ENCODE assay signal across 28 cellular contexts in the genomic region with DNA sequence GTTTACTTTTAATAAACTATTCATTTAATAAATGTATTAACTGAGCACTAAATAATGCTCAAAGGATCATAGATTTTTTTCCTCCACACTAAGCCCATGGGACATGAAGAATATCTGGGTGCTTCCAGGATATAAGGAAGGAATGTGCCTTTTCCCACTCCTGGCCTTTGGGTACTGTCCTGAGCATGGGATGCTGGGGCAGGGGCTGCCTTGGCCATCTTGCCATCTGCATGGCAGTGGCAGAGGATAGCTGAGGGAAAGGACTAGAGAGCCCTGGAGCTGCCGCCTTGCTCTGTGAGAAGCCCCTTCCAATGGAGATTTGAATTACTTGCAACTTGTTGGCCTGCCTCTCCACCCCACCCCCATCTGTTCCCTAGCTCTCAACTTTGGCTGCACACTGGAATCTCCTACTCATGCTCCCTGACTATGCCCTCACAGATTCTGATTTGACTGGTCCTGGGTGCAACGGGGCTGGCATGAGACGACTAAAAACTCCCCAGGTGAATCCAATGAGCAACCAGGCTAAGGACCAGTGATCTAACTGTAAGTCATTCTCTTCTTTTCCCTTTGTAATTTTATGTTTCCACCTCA. TPM values are rescaled to one million over a fixed set of nuclear protein-coding genes. Genes with fewer than 3 reads are reported as not detected.
DNase-seq lines count a peak whose midpoint lies in the region; ATAC-seq, FAIRE-seq and TF ChIP-seq lines count a peak whose summit lies in the region.
"Had no signal": no experiment of that assay in that cellular context is flagged by ENCODE, and none has a peak within 500 bp of the region (broad histone marks: within the 10 kb centered on the region; RNA-seq: fewer than 3 reads in every experiment).

No MANE protein-coding gene starts in this region.

- H3K36me3 Mint-ChIP-seq in WTC11: peaks cover 31% of the 10 kb centered on the region

- H3K4me1 ChIP-seq in HepG2 (ENCODE audit: insufficient read depth, low read length): no peaks in the 10 kb centered on the region
- H3K4me1 ChIP-seq: ascending aorta, SJSA1, thyroid gland had no signal

- no peak overlapping the region for H3K9ac ChIP-seq in HepG2 (ENCODE audit: insufficient read depth, low read depth, low read length)

- H3K4me3 ChIP-seq in HepG2 (replicated peaks in 1 of 3; ENCODE audit: insufficient read depth in 1 of 3, low read depth in 2 of 3, low read length in 3 of 3): no peak overlapping the region
- H3K4me3 ChIP-seq: ascending aorta, lung, PC-9, SJSA1, thyroid gland had no signal

- H3K79me2 ChIP-seq in HepG2 (ENCODE audit: insufficient read depth, low read length): no peaks in the 10 kb centered on the region

- no peak for TF ChIP-seq CTCF in WTC11 (IDR thresholded peaks at IDR 0.05)
- TF ChIP-seq CTCF in HepG2 (CRISPR knock-in tag; IDR thresholded peaks at IDR 0.05): no peak

- intact Hi-C loops in HepG2 (cut with micrococcal nuclease; ENCODE audit: unreplicated experiment): no loop called here

- peak overlapping the region; percentile 64; the same call in 1 of the 2 replicates for H3K27ac Mint-ChIP-seq in WTC11
- H3K27ac Mint-ChIP-seq: HFFc6, T-helper 17 cell had no signal

- no peak; the same call in 1 of the 2 replicates for ATAC-seq in WTC11
- ATAC-seq in HepG2: no peak
- ATAC-seq in HG02938 (IDR thresholded peaks at IDR 0.05; ENCODE audit: unreplicated experiment): no peak
- ATAC-seq: stimulated activated naive CD8-positive, alpha-beta T cell treated with anti-CD3 and anti-CD28 coated beads, Interleukin-15, Interleukin-2, amounts not matched to agents 100 U/mL and 50 U/mL, for 24 hours; T-helper 17 cell had no signal

- WGBS in HepG2 (ENCODE audit: low lambda C conversion rate): 94% methylated on average over 3 of the region's 3 CpGs

- H3K36me3 ChIP-seq in HepG2 (replicated peaks in 1 of 2; ENCODE audit: control insufficient read depth in 1 of 2, insufficient read depth in 2 of 2, low read length in 2 of 2): peaks cover 32 to 49% of the 10 kb centered on the region in 2 experiments

- H3K4me3 Mint-ChIP-seq in WTC11: no peak overlapping the region
- H3K4me3 Mint-ChIP-seq: HFFc6, immature natural killer cell, T-helper 17 cell had no signal

- H2AFZ ChIP-seq in HepG2 (ENCODE audit: low read length): no peak overlapping the region
- H2AFZ ChIP-seq: PC-9 had no signal

- BruUV-seq in HepG2 (replicated peaks; lab: Mats Ljungman, UMichigan): TSS peak; percentile 32

- CTCF ChIA-PET in WTC11 (lab: Charles Lee) (no interaction called here), HepG2 (lab: Yijun Ruan, JAX; ENCODE audit: low intra/inter-chr PET ratio, low total read pairs) (no interaction called here)

- peaks cover 9% of the 10 kb centered on the region for H3K4me1 Mint-ChIP-seq in WTC11
- H3K4me1 Mint-ChIP-seq: immature natural killer cell had no signal

- in situ Hi-C loops in HepG2 (cut with HindIII; ENCODE audit: extremely low pct_ligation_motif_present, low pct_unique_long_range_greater_than_20kb): no loop called here
- in situ Hi-C loops in ACHN (cut with HindIII; ENCODE audit: low pct_ligation_motif_present, low pct_unique_long_range_greater_than_20kb, low sequenced_read_pairs): no loop called here

- H3K27me3 ChIP-seq in HepG2 (ENCODE audit: control insufficient read depth in 1 of 2, insufficient read depth in 2 of 2, low read length in 2 of 2): no peaks in the 10 kb centered on the region
- H3K27me3 ChIP-seq: ascending aorta, SJSA1, thyroid gland had no signal

- H3K27ac ChIP-seq in HepG2 (ENCODE audit: extremely low read length, insufficient read depth, low read length): no peak overlapping the region
- H3K27ac ChIP-seq: 22Rv1, ascending aorta, PC-9, SJSA1, thyroid gland, WERI-Rb-1 had no signal

- H4K20me1 ChIP-seq in HepG2 (ENCODE audit: insufficient read depth, low read length): no peaks in the 10 kb centered on the region

- no peak for TF ChIP-seq RAD21 in HepG2 (CRISPR knock-in tag; IDR thresholded peaks at IDR 0.05)

- H3K9me3 Mint-ChIP-seq in WTC11: no peaks in the 10 kb centered on the region
- H3K9me3 Mint-ChIP-seq: HFFc6, immature natural killer cell had no signal

- peak; percentile 49 for DNase-seq in DMS 273 (lab: John Stamatoyannopoulos, UW; ENCODE audit: unreplicated experiment)
- no peak for DNase-seq in DMS 273 treated with DMSO at 0.1 percent for 48 hours (lab: John Stamatoyannopoulos, UW)
- peak; percentile 15 for DNase-seq in D341Med (ENCODE audit: low spot score)
- DNase-seq in WTC11 (ENCODE audit: low spot score): no peak
- DNase-seq in HepG2 (ENCODE audit: low spot score): no peak
- no peak for DNase-seq in occipital lobe (lab: John Stamatoyannopoulos, UW)
- no peak for DNase-seq in ACHN
- DNase-seq: activated naive CD4-positive, alpha-beta T cell; AML-193; DND-41; foreskin fibroblast; HFFc6; immature natural killer cell; Kasumi-1; NCI-H1048; PC-9; retina; stimulated activated CD4-positive, alpha-beta T cell treated with anti-CD3 and anti-CD28 coated beads, Interleukin-4, amount 100 ng/mL, for 24 hours; stimulated activated naive CD8-positive, alpha-beta T cell treated with anti-CD3 and anti-CD28 coated beads, Interleukin-15, Interleukin-2, amounts not matched to agents 100 U/mL and 50 U/mL, for 24 hours; T-helper 17 cell; WERI-Rb-1 had no signal

- no peak overlapping the region for H3K4me2 ChIP-seq in HepG2 (ENCODE audit: low read depth, low read length)
- H3K4me2 ChIP-seq: PC-9 had no signal

- H3K9me3 ChIP-seq in HepG2 (ENCODE audit: low read length): no peaks in the 10 kb centered on the region
- H3K9me3 ChIP-seq: ascending aorta, SJSA1, thyroid gland had no signal

- no peak for FAIRE-seq in HepG2 (lab: Jason Lieb, UNC)
- FAIRE-seq: GM12891 had no signal

- TF ChIP-seq POLR2A in HepG2 (IDR thresholded peaks at IDR 0.05; ENCODE audit: insufficient read depth in 1 of 2, low read depth in 2 of 2, low read length in 2 of 2): peak; percentile 24 to 36; a peak in 2 of 4 replicates

- no peaks in the 10 kb centered on the region for H3K27me3 Mint-ChIP-seq in WTC11 (ENCODE audit: low read depth)
- H3K27me3 Mint-ChIP-seq: T-helper 17 cell had no signal

- POLR2A ChIA-PET in WTC11 (lab: Charles Lee): interaction anchor here (1.1 kb wide), 1 partner anchor 80 kb away, joined by 4 read pairs; no protein-coding TSS in a partner anchor
- POLR2A ChIA-PET in HepG2 (lab: Yijun Ruan, JAX): interaction anchor here (0.6 to 2.3 kb wide), 2 partner anchors 14 to 128 kb away, joined by 3 to 7 read pairs; no protein-coding TSS in a partner anchor

- TF ChIP-seq EP300 in HepG2 (IDR thresholded peaks at IDR 0.05; ENCODE audit: low read depth in 2 of 2, low read length in 2 of 2): no peak
- no peak for TF ChIP-seq EP300 in HepG2 (CRISPR knock-in tag; IDR thresholded peaks at IDR 0.05; ENCODE audit: borderline replicate concordance)

RNA-seq across cellular contexts. Expression of a gene that starts 15.6 kb away (rescaled TPM):
- 46.4 to 60.6 TPM (median 52.7 TPM) in 3 replicates for total RNA-seq in WTC11 (2021)
- 75.4 and 149 TPM in 2 replicates for total RNA-seq in HepG2 (2016; rRNA removed; fragmentation: Illumina TruSeq; extraction: Trizol)
- total RNA-seq in HepG2 (2016; cell fraction: cytosol; rRNA removed; fragmentation: Illumina TruSeq; extraction: Trizol; ENCODE audit: low read depth): 59.4 and 65.6 TPM in 2 replicates
- total RNA-seq in HepG2 (2016; cell fraction: insoluble cytoplasmic fraction; rRNA removed; fragmentation: Illumina TruSeq; extraction: Trizol): 69.3 and 161 TPM in 2 replicates
- total RNA-seq in HepG2 (2016; cell fraction: membrane; rRNA removed; fragmentation: Illumina TruSeq; extraction: Trizol): 57.6 and 58.7 TPM in 2 replicates
- total RNA-seq in HepG2 (2016; cell fraction: nucleus; rRNA removed; fragmentation: Illumina TruSeq; extraction: Trizol): 105 and 136 TPM in 2 replicates
- polyA plus RNA-seq in HepG2 (2011; rRNA removed): 96.7 and 116 TPM in 2 replicates
- polyA plus RNA-seq in HepG2 (2011; cell fraction: cytosol; rRNA removed): 133 and 142 TPM in 2 replicates
- polyA plus RNA-seq in HepG2 (2011; cell fraction: nucleus; rRNA removed): 122 and 134 TPM in 2 replicates
- polyA plus RNA-seq in HepG2 (2012): 104 and 147 TPM in 2 replicates
- polyA plus RNA-seq in HepG2 (2016; cell fraction: cytosol; fragmentation: Illumina TruSeq; extraction: Trizol; ENCODE audit: low read depth): 51.1 and 51.9 TPM in 2 replicates
- polyA plus RNA-seq in HepG2 (2016; cell fraction: insoluble cytoplasmic fraction; fragmentation: Illumina TruSeq; extraction: Trizol; ENCODE audit: low read depth): 80.6 and 85.9 TPM in 2 replicates
- polyA plus RNA-seq in HepG2 (2016; cell fraction: membrane; fragmentation: Illumina TruSeq; extraction: Trizol; ENCODE audit: low read depth): 52.8 and 53.4 TPM in 2 replicates
- polyA plus RNA-seq in HepG2 (2016; cell fraction: nucleus; fragmentation: Illumina TruSeq; extraction: Trizol; ENCODE audit: insufficient read depth, low read depth): 240 and 250 TPM in 2 replicates
- 19.0 and 51.1 TPM in 2 replicates for polyA minus RNA-seq in HepG2 (2011; rRNA and poly(A)+ RNA removed; ENCODE audit: low replicate concordance)
- polyA minus RNA-seq in HepG2 (2011; cell fraction: cytosol; rRNA and poly(A)+ RNA removed): 40.1 and 44.2 TPM in 2 replicates
- 48.9 and 52.6 TPM in 2 replicates for polyA minus RNA-seq in HepG2 (2011; cell fraction: nucleus; rRNA and poly(A)+ RNA removed)
- 22.6 TPM for total RNA-seq in occipital lobe

RNA-seq across cellular contexts. Expression of a gene that starts 15.6 kb away (rescaled TPM):
- 32.6 to 39.4 TPM (median 38.7 TPM) in 3 replicates for total RNA-seq in WTC11 (2021)
- total RNA-seq in HepG2 (2016; rRNA removed; fragmentation: Illumina TruSeq; extraction: Trizol): 7.4 and 10.1 TPM in 2 replicates
- 1.6 and 1.9 TPM in 2 replicates for total RNA-seq in HepG2 (2016; cell fraction: cytosol; rRNA removed; fragmentation: Illumina TruSeq; extraction: Trizol; ENCODE audit: low read depth)
- total RNA-seq in HepG2 (2016; cell fraction: insoluble cytoplasmic fraction; rRNA removed; fragmentation: Illumina TruSeq; extraction: Trizol): 7.6 and 10.2 TPM in 2 replicates
- total RNA-seq in HepG2 (2016; cell fraction: membrane; rRNA removed; fragmentation: Illumina TruSeq; extraction: Trizol): 5.4 and 6.1 TPM in 2 replicates
- 7.0 and 8.3 TPM in 2 replicates for total RNA-seq in HepG2 (2016; cell fraction: nucleus; rRNA removed; fragmentation: Illumina TruSeq; extraction: Trizol)
- polyA plus RNA-seq in HepG2 (2011; rRNA removed): 31.3 and 49.2 TPM in 2 replicates
- polyA plus RNA-seq in HepG2 (2011; cell fraction: cytosol; rRNA removed): 33.5 and 37.7 TPM in 2 replicates
- 96.7 and 99.2 TPM in 2 replicates for polyA plus RNA-seq in HepG2 (2011; cell fraction: nucleus; rRNA removed)
- 15.6 and 27.0 TPM in 2 replicates for polyA plus RNA-seq in HepG2 (2012)
- polyA plus RNA-seq in HepG2 (2016; cell fraction: cytosol; fragmentation: Illumina TruSeq; extraction: Trizol; ENCODE audit: low read depth): 1.5 TPM in 2 replicates
- polyA plus RNA-seq in HepG2 (2016; cell fraction: insoluble cytoplasmic fraction; fragmentation: Illumina TruSeq; extraction: Trizol; ENCODE audit: low read depth): 10.0 and 11.9 TPM in 2 replicates
- polyA plus RNA-seq in HepG2 (2016; cell fraction: membrane; fragmentation: Illumina TruSeq; extraction: Trizol; ENCODE audit: low read depth): 5.0 and 5.4 TPM in 2 replicates
- polyA plus RNA-seq in HepG2 (2016; cell fraction: nucleus; fragmentation: Illumina TruSeq; extraction: Trizol; ENCODE audit: insufficient read depth, low read depth): 19.6 and 21.4 TPM in 2 replicates
- 1.3 and 64.0 TPM in 2 replicates for polyA minus RNA-seq in HepG2 (2011; rRNA and poly(A)+ RNA removed; ENCODE audit: low replicate concordance)
- polyA minus RNA-seq in HepG2 (2011; cell fraction: cytosol; rRNA and poly(A)+ RNA removed): 19.8 and 26.7 TPM in 2 replicates
- 14.9 and 19.3 TPM in 2 replicates for polyA minus RNA-seq in HepG2 (2011; cell fraction: nucleus; rRNA and poly(A)+ RNA removed)
- 12.0 TPM for total RNA-seq in occipital lobe
- polyA plus RNA-seq: immature natural killer cell had no signal

RNA-seq across cellular contexts. Expression of a gene that starts 20.4 kb away (rescaled TPM):
- total RNA-seq in WTC11 (2021) (83.4 to 104 TPM (median 88.5 TPM) in 3 replicates), HepG2 (2016; rRNA removed; fragmentation: Illumina TruSeq; extraction: Trizol) (101 and 103 TPM in 2 replicates), occipital lobe (36.3 TPM)
- total RNA-seq in HepG2 (2016; cell fraction: cytosol; rRNA removed; fragmentation: Illumina TruSeq; extraction: Trizol; ENCODE audit: low read depth): 30.5 and 31.5 TPM in 2 replicates
- 108 TPM in 2 replicates for total RNA-seq in HepG2 (2016; cell fraction: insoluble cytoplasmic fraction; rRNA removed; fragmentation: Illumina TruSeq; extraction: Trizol)
- total RNA-seq in HepG2 (2016; cell fraction: membrane; rRNA removed; fragmentation: Illumina TruSeq; extraction: Trizol): 45.6 and 53.1 TPM in 2 replicates
- 51.5 and 65.6 TPM in 2 replicates for total RNA-seq in HepG2 (2016; cell fraction: nucleus; rRNA removed; fragmentation: Illumina TruSeq; extraction: Trizol)
- 60.1 and 73.4 TPM in 2 replicates for polyA plus RNA-seq in HepG2 (2011; rRNA removed)
- polyA plus RNA-seq in HepG2 (2011; cell fraction: cytosol; rRNA removed): 53.2 and 73.4 TPM in 2 replicates
- polyA plus RNA-seq in HepG2 (2011; cell fraction: nucleus; rRNA removed): 110 and 129 TPM in 2 replicates
- 55.6 and 63.4 TPM in 2 replicates for polyA plus RNA-seq in HepG2 (2012)
- polyA plus RNA-seq in HepG2 (2016; cell fraction: cytosol; fragmentation: Illumina TruSeq; extraction: Trizol; ENCODE audit: low read depth): 27.3 and 27.6 TPM in 2 replicates
- 106 and 109 TPM in 2 replicates for polyA plus RNA-seq in HepG2 (2016; cell fraction: insoluble cytoplasmic fraction; fragmentation: Illumina TruSeq; extraction: Trizol; ENCODE audit: low read depth)
- polyA plus RNA-seq in HepG2 (2016; cell fraction: membrane; fragmentation: Illumina TruSeq; extraction: Trizol; ENCODE audit: low read depth): 28.9 and 33.4 TPM in 2 replicates
- 144 and 151 TPM in 2 replicates for polyA plus RNA-seq in HepG2 (2016; cell fraction: nucleus; fragmentation: Illumina TruSeq; extraction: Trizol; ENCODE audit: insufficient read depth, low read depth)
- 24.1 and 25.5 TPM in 2 replicates for polyA minus RNA-seq in HepG2 (2011; rRNA and poly(A)+ RNA removed; ENCODE audit: low replicate concordance)
- polyA minus RNA-seq in HepG2 (2011; cell fraction: cytosol; rRNA and poly(A)+ RNA removed): 15.4 and 25.9 TPM in 2 replicates
- polyA minus RNA-seq in HepG2 (2011; cell fraction: nucleus; rRNA and poly(A)+ RNA removed): 23.0 and 28.2 TPM in 2 replicates

RNA-seq across cellular contexts. Expression of a gene that starts 29.3 kb away (rescaled TPM):
- total RNA-seq in WTC11 (2021) (19.7 to 22.1 TPM (median 20.2 TPM) in 3 replicates), HepG2 (2016; rRNA removed; fragmentation: Illumina TruSeq; extraction: Trizol) (46.8 and 63.4 TPM in 2 replicates), occipital lobe (17.8 TPM)
- 4.3 and 4.6 TPM in 2 replicates for total RNA-seq in HepG2 (2016; cell fraction: cytosol; rRNA removed; fragmentation: Illumina TruSeq; extraction: Trizol; ENCODE audit: low read depth)
- total RNA-seq in HepG2 (2016; cell fraction: insoluble cytoplasmic fraction; rRNA removed; fragmentation: Illumina TruSeq; extraction: Trizol): 45.4 and 62.9 TPM in 2 replicates
- total RNA-seq in HepG2 (2016; cell fraction: membrane; rRNA removed; fragmentation: Illumina TruSeq; extraction: Trizol): 15.5 and 16.7 TPM in 2 replicates
- 27.9 and 28.4 TPM in 2 replicates for total RNA-seq in HepG2 (2016; cell fraction: nucleus; rRNA removed; fragmentation: Illumina TruSeq; extraction: Trizol)
- polyA plus RNA-seq in HepG2 (2011; rRNA removed): 34.4 and 36.6 TPM in 2 replicates
- polyA plus RNA-seq in HepG2 (2011; cell fraction: cytosol; rRNA removed): 23.0 and 32.0 TPM in 2 replicates
- 12.1 and 17.5 TPM in 2 replicates for polyA plus RNA-seq in HepG2 (2011; cell fraction: nucleus; rRNA removed)
- 23.7 and 26.2 TPM in 2 replicates for polyA plus RNA-seq in HepG2 (2012)
- 2.5 TPM in 2 replicates for polyA plus RNA-seq in HepG2 (2016; cell fraction: cytosol; fragmentation: Illumina TruSeq; extraction: Trizol; ENCODE audit: low read depth)
- 55.4 and 56.5 TPM in 2 replicates for polyA plus RNA-seq in HepG2 (2016; cell fraction: insoluble cytoplasmic fraction; fragmentation: Illumina TruSeq; extraction: Trizol; ENCODE audit: low read depth)
- polyA plus RNA-seq in HepG2 (2016; cell fraction: membrane; fragmentation: Illumina TruSeq; extraction: Trizol; ENCODE audit: low read depth): 6.5 and 7.2 TPM in 2 replicates
- polyA plus RNA-seq in HepG2 (2016; cell fraction: nucleus; fragmentation: Illumina TruSeq; extraction: Trizol; ENCODE audit: insufficient read depth, low read depth): 33.3 and 36.2 TPM in 2 replicates
- polyA minus RNA-seq in HepG2 (2011; rRNA and poly(A)+ RNA removed; ENCODE audit: low replicate concordance): 24.9 and 38.7 TPM in 2 replicates
- polyA minus RNA-seq in HepG2 (2011; cell fraction: cytosol; rRNA and poly(A)+ RNA removed): 27.8 and 30.8 TPM in 2 replicates
- polyA minus RNA-seq in HepG2 (2011; cell fraction: nucleus; rRNA and poly(A)+ RNA removed): 26.4 and 34.6 TPM in 2 replicates

RNA-seq across cellular contexts. Expression of a gene that starts 29.3 kb away (rescaled TPM):
- total RNA-seq in WTC11 (2021) (4.4 to 6.9 TPM (median 5.0 TPM) in 3 replicates), HepG2 (2016; rRNA removed; fragmentation: Illumina TruSeq; extraction: Trizol) (5.4 and 5.6 TPM in 2 replicates), occipital lobe (1.9 TPM)
- 1.1 and 1.2 TPM in 2 replicates for total RNA-seq in HepG2 (2016; cell fraction: cytosol; rRNA removed; fragmentation: Illumina TruSeq; extraction: Trizol; ENCODE audit: low read depth)
- total RNA-seq in HepG2 (2016; cell fraction: insoluble cytoplasmic fraction; rRNA removed; fragmentation: Illumina TruSeq; extraction: Trizol): 4.7 and 5.2 TPM in 2 replicates
- total RNA-seq in HepG2 (2016; cell fraction: membrane; rRNA removed; fragmentation: Illumina TruSeq; extraction: Trizol): 3.0 TPM in 2 replicates
- 3.8 and 4.4 TPM in 2 replicates for total RNA-seq in HepG2 (2016; cell fraction: nucleus; rRNA removed; fragmentation: Illumina TruSeq; extraction: Trizol)
- polyA plus RNA-seq in HepG2 (2011; rRNA removed): 4.6 and 5.3 TPM in 2 replicates
- 4.0 and 4.4 TPM in 2 replicates for polyA plus RNA-seq in HepG2 (2011; cell fraction: cytosol; rRNA removed)
- polyA plus RNA-seq in HepG2 (2011; cell fraction: nucleus; rRNA removed): 6.4 and 7.0 TPM in 2 replicates
- polyA plus RNA-seq in HepG2 (2012): 3.5 and 3.7 TPM in 2 replicates
- 0.60 and 0.69 TPM in 2 replicates for polyA plus RNA-seq in HepG2 (2016; cell fraction: cytosol; fragmentation: Illumina TruSeq; extraction: Trizol; ENCODE audit: low read depth)
- 5.0 and 5.2 TPM in 2 replicates for polyA plus RNA-seq in HepG2 (2016; cell fraction: insoluble cytoplasmic fraction; fragmentation: Illumina TruSeq; extraction: Trizol; ENCODE audit: low read depth)
- 1.2 and 1.6 TPM in 2 replicates for polyA plus RNA-seq in HepG2 (2016; cell fraction: membrane; fragmentation: Illumina TruSeq; extraction: Trizol; ENCODE audit: low read depth)
- 5.2 and 5.3 TPM in 2 replicates for polyA plus RNA-seq in HepG2 (2016; cell fraction: nucleus; fragmentation: Illumina TruSeq; extraction: Trizol; ENCODE audit: insufficient read depth, low read depth)
- 2.1 and 16.1 TPM in 2 replicates for polyA minus RNA-seq in HepG2 (2011; rRNA and poly(A)+ RNA removed; ENCODE audit: low replicate concordance)
- polyA minus RNA-seq in HepG2 (2011; cell fraction: cytosol; rRNA and poly(A)+ RNA removed): 4.9 and 5.5 TPM in 2 replicates
- 5.0 and 6.8 TPM in 2 replicates for polyA minus RNA-seq in HepG2 (2011; cell fraction: nucleus; rRNA and poly(A)+ RNA removed)

Comparison
In these comparisons a context has a peak if more than half of its experiments do, and no peak if none do; other contexts are left out.
1. DNase-seq: peak in DMS 273 (single experiment) and D341Med (single experiment); none in DMS 273 treated with DMSO at 0.1 percent for 48 hours (single experiment), WTC11 (single experiment), HepG2 (single experiment), occipital lobe (single experiment) and ACHN (single experiment).